20 cellular contexts compared by ENCODE assay signal in the genomic region with DNA sequence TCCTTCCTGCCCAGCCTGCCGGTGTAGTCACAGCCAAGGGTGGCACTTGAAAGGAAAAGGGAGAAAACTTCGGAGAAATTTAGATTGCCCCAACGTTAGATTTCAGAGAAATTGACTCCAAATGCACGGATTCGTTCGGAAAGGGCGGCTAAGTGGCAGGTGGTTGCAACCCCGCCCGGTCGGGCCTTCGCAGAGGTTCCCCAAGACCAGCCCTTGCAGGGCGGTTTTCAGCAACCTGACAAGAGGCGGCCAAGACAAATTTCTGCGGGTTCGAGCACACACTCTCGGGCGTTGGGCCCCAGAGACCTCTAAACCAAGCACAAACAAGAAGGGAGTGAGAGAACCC. TPM values are rescaled to one million over a fixed set of nuclear protein-coding genes. Genes with fewer than 3 reads are reported as not detected.
DNase-seq lines count a peak whose midpoint lies in the region; ATAC-seq, FAIRE-seq and TF ChIP-seq lines count a peak whose summit lies in the region.
"Had no signal": no experiment of that assay in that cellular context is flagged by ENCODE, and none has a peak within 500 bp of the region (broad histone marks: within the 10 kb centered on the region; RNA-seq: fewer than 3 reads in every experiment).

No MANE protein-coding gene starts in this region.

- peaks cover 83% of the 10 kb centered on the region for H3K27me3 Mint-ChIP-seq in activated T-cell treated with anti-CD3 and anti-CD28 coated beads, Interleukin-2, amount 50 U/mL, for 72 hours (ENCODE audit: low read depth)
- peaks cover 78% of the 10 kb centered on the region for H3K27me3 Mint-ChIP-seq in T-helper 17 cell
- peaks cover 84% of the 10 kb centered on the region for H3K27me3 Mint-ChIP-seq in T-helper 2 cell treated with Interferon-gamma antibody and Interleukin-4, amounts not matched to agents 5 μg/mL and 100 μg/mL, for 36 hours (ENCODE audit: low read depth)

- DNase-seq in activated T-cell treated with anti-CD3 and anti-CD28 coated beads, Interleukin-2, amount 50 U/mL, for 72 hours, result no peak
- DNase-seq in activated T-cell treated with anti-CD3 and anti-CD28 coated beads for 4 hours (no peak), T-helper 17 cell (no peak), small intestine (peak; percentile 44), erythroblast (lab: John Stamatoyannopoulos, UW) (no peak)
- no peak for DNase-seq in T-helper 2 cell treated with Interferon-gamma antibody and Interleukin-4, amounts not matched to agents 5 μg/mL and 100 μg/mL, for 36 hours (ENCODE audit: low spot score)
- DNase-seq: activated CD8-positive, alpha-beta memory T cell treated with anti-CD3 and anti-CD28 coated beads for 24 hours; adrenal gland; NCI-H774; SHP77; stimulated activated CD4-positive, alpha-beta T cell treated with anti-CD3 and anti-CD28 coated beads, Interleukin-2, amount 100 ng/mL, for 48 hours; substantia nigra had no signal

- WGBS in small intestine, 3 donors, result 2 to 10% (median 4%) methylated on average over 17 of the region's 17 CpGs

- H3K27me3 ChIP-seq in iPS-20b (ENCODE audit: insufficient read depth, low read length) (peaks cover 93% of the 10 kb centered on the region), small intestine (ENCODE audit: control insufficient read depth in 2 of 2, insufficient read depth in 2 of 2, low read length in 2 of 2) (peaks cover 0 to 53% of the 10 kb centered on the region in 2 donors)

- peak overlapping the region; percentile 34 for H3K27ac Mint-ChIP-seq in activated T-cell treated with anti-CD3 and anti-CD28 coated beads, Interleukin-2, amount 50 U/mL, for 72 hours
- no peak overlapping the region for H3K27ac Mint-ChIP-seq in T-helper 17 cell
- H3K27ac Mint-ChIP-seq in T-helper 2 cell treated with Interferon-gamma antibody and Interleukin-4, amounts not matched to agents 5 μg/mL and 100 μg/mL, for 36 hours, result no peak overlapping the region
- H3K27ac Mint-ChIP-seq: activated T-helper 2 cell treated with anti-CD3 and anti-CD28 coated beads, Interferon-gamma antibody, Interleukin-2, Interleukin-4, amounts not matched to agents 10 μg/mL and 5 μg/mL and 100 μg/mL, durations not matched to agents 14 hours and 24 hours and 36 hours had no signal

- TF ChIP-seq POLR2A in erythroblast (IDR thresholded peaks at IDR 0.05; ENCODE audit: low read length), result no peak

- peaks cover 45% of the 10 kb centered on the region for H3K4me1 Mint-ChIP-seq in activated T-cell treated with anti-CD3 and anti-CD28 coated beads, Interleukin-2, amount 50 U/mL, for 72 hours (ENCODE audit: low read depth)
- H3K4me1 Mint-ChIP-seq in T-helper 17 cell, result peaks cover 11% of the 10 kb centered on the region
- peaks cover 4% of the 10 kb centered on the region for H3K4me1 Mint-ChIP-seq in T-helper 2 cell treated with Interferon-gamma antibody and Interleukin-4, amounts not matched to agents 5 μg/mL and 100 μg/mL, for 36 hours (ENCODE audit: low read depth)

- H3K4me3 Mint-ChIP-seq in activated T-cell treated with anti-CD3 and anti-CD28 coated beads, Interleukin-2, amount 50 U/mL, for 72 hours, result peak overlapping the region; percentile 58 to 81
- peak overlapping the region; percentile 68 for H3K4me3 Mint-ChIP-seq in T-helper 17 cell
- H3K4me3 Mint-ChIP-seq in T-helper 2 cell treated with Interferon-gamma antibody and Interleukin-4, amounts not matched to agents 5 μg/mL and 100 μg/mL, for 36 hours, result no peak overlapping the region

- peaks cover 8 to 10% of the 10 kb centered on the region in 2 donors for H3K36me3 Mint-ChIP-seq in activated T-cell treated with anti-CD3 and anti-CD28 coated beads, Interleukin-2, amount 50 U/mL, for 72 hours (ENCODE audit: insufficient read depth in 2 of 2)
- peaks cover 3% of the 10 kb centered on the region for H3K36me3 Mint-ChIP-seq in T-helper 17 cell (ENCODE audit: low read depth)
- peaks cover 3% of the 10 kb centered on the region for H3K36me3 Mint-ChIP-seq in T-helper 2 cell treated with Interferon-gamma antibody and Interleukin-4, amounts not matched to agents 5 μg/mL and 100 μg/mL, for 36 hours (ENCODE audit: low read depth)

- H3K9ac ChIP-seq in iPS-20b (ENCODE audit: low read depth, low read length), result no peak overlapping the region

- H3K36me3 ChIP-seq in iPS-20b (ENCODE audit: insufficient read depth, low read depth, low read length) (no peaks in the 10 kb centered on the region), small intestine (ENCODE audit: control insufficient read depth in 2 of 2, insufficient read depth in 2 of 2, low read length in 2 of 2) (peaks cover 0 to 3% of the 10 kb centered on the region in 2 donors)
- H3K36me3 ChIP-seq: adrenal gland, cardiac muscle cell, left lung had no signal

- H3K9me3 Mint-ChIP-seq in activated T-cell treated with anti-CD3 and anti-CD28 coated beads, Interleukin-2, amount 50 U/mL, for 72 hours, result no peaks in the 10 kb centered on the region
- H3K9me3 Mint-ChIP-seq in T-helper 2 cell treated with Interferon-gamma antibody and Interleukin-4, amounts not matched to agents 5 μg/mL and 100 μg/mL, for 36 hours, result peaks cover 4% of the 10 kb centered on the region
- H3K9me3 Mint-ChIP-seq: activated T-helper 2 cell treated with anti-CD3 and anti-CD28 coated beads, Interferon-gamma antibody, Interleukin-2, Interleukin-4, amounts not matched to agents 10 μg/mL and 5 μg/mL and 100 μg/mL, durations not matched to agents 14 hours and 24 hours and 36 hours had no signal

- H3K4me3 ChIP-seq in iPS-20b (ENCODE audit: low read length) (peak overlapping the region; percentile 42; the same call in 1 of the 2 replicates), small intestine (ENCODE audit: low read depth in 1 of 2, low read length in 2 of 2) (peak overlapping the region in 1 of 2 donors; percentile 86)
- H3K4me3 ChIP-seq: adrenal gland, cardiac muscle cell, left lung had no signal

- no peak for FAIRE-seq in small intestine (lab: Jason Lieb, UNC)
- FAIRE-seq: frontal cortex had no signal

- H3K27ac ChIP-seq in iPS-20b (ENCODE audit: low read length), result no peak overlapping the region
- H3K27ac ChIP-seq in small intestine (ENCODE audit: low read depth in 1 of 2, low read length in 1 of 2), result peak overlapping the region; percentile 65 to 85
- H3K27ac ChIP-seq: adrenal gland, cardiac muscle cell, HL-60, left lung had no signal

- peaks cover 2% of the 10 kb centered on the region for H3K9me3 ChIP-seq in T-helper 17 cell (ENCODE audit: control insufficient read depth, low read length, poor library complexity, severe bottlenecking)
- no peaks in the 10 kb centered on the region; the same call in 1 of the 2 replicates for H3K9me3 ChIP-seq in iPS-20b (ENCODE audit: insufficient read depth, low read depth, low read length)
- no peaks in the 10 kb centered on the region for H3K9me3 ChIP-seq in small intestine (ENCODE audit: control insufficient read depth, low read depth)
- H3K9me3 ChIP-seq: adrenal gland, left lung had no signal

- no peak for ATAC-seq in activated T-cell treated with anti-CD3 and anti-CD28 coated beads, Interleukin-2, amount 50 U/mL, for 72 hours (replicated peaks in 1 of 2)
- ATAC-seq in T-helper 17 cell, result no peak
- ATAC-seq in GM21423 (IDR thresholded peaks at IDR 0.05; ENCODE audit: unreplicated experiment), result no peak
- ATAC-seq: left lung had no signal

- peaks cover 10% of the 10 kb centered on the region; the same call in 1 of the 2 replicates for H3K4me1 ChIP-seq in iPS-20b (ENCODE audit: insufficient read depth, low read length)
- H3K4me1 ChIP-seq in small intestine (ENCODE audit: control insufficient read depth in 2 of 2, insufficient read depth in 1 of 2, low read depth in 1 of 2, low read length in 1 of 2), result peaks cover 0 to 4% of the 10 kb centered on the region in 2 donors

RNA-seq across cellular contexts. Expression of gene ONECUT2, which starts 4.8 kb away (rescaled TPM):
- under 1 TPM; 0.02 TPM for total RNA-seq in activated T-cell treated with anti-CD3 and anti-CD28 coated beads, Interleukin-2, amount 50 U/mL, for 72 hours
- not detected for total RNA-seq in T-helper 17 cell
- 1 to 10 TPM; 6.5 to 9.2 (median 6.9) TPM for polyA plus RNA-seq in small intestine
- total RNA-seq: activated T-helper 2 cell treated with anti-CD3 and anti-CD28 coated beads, Interferon-gamma antibody, Interleukin-2, Interleukin-4, amounts not matched to agents 10 μg/mL and 5 μg/mL and 100 μg/mL, durations not matched to agents 14 hours and 24 hours and 36 hours; mononuclear cell had no signal
- polyA plus RNA-seq: cardiac muscle cell had no signal
